In the genomic region with DNA sequence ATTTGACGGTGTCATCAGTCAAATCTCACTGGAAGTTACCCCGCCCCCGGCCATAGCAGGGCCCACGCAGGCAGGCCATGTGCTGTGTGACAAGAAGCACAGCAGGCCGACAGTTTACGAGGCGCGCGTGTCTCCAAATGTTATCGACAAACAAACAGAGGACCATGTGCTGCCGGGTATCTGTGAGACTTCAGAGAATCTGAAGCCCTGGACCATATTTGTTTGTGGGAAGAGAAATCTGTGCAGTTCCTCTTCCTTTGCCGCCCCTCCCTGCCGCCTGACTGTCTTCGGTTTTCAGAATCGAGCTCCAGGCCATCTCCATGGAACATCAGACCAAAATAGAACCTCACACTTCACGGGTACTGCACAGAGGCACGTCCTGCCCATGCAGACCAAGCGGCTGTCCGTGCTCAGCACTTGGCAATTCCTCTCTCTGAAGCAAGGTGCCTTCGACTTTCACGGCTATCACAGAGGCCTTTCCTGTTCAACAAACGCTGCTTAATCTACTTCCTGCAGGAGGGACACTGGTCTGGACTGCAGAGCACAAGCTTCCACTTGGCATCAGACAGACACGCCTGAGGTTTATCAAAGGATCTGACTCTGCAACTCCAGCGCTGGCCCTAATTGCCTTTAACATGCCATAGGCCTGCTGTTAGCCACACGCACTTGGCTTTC, we compare ENCODE assay signal across 9 cellular contexts.
DNase-seq lines count a peak whose midpoint lies in the region; ATAC-seq and TF ChIP-seq lines count a peak whose summit lies in the region.
"Had no signal": no experiment of that assay in that cellular context is flagged by ENCODE, and none has a peak within 500 bp of the region (broad histone marks: within the 10 kb centered on the region; RNA-seq: fewer than 3 reads in every experiment).

No MANE protein-coding gene starts in this region.

- H3K4me3 Mint-ChIP-seq in activated T-helper 2 cell treated with anti-CD3 and anti-CD28 coated beads, Interferon-gamma antibody, Interleukin-2, Interleukin-4, amounts not matched to agents 10 μg/mL and 5 μg/mL and 100 μg/mL, durations not matched to agents 14 hours and 24 hours and 36 hours (ENCODE audit: low read depth) = peak overlapping the region; percentile 65

- H3K36me3 Mint-ChIP-seq in activated T-helper 2 cell treated with anti-CD3 and anti-CD28 coated beads, Interferon-gamma antibody, Interleukin-2, Interleukin-4, amounts not matched to agents 10 μg/mL and 5 μg/mL and 100 μg/mL, durations not matched to agents 14 hours and 24 hours and 36 hours (ENCODE audit: low read depth) = peaks cover 71% of the 10 kb centered on the region
- H3K36me3 Mint-ChIP-seq: brain had no signal

- ATAC-seq in left colon = no peak
- no peak for ATAC-seq in HG02870 (IDR thresholded peaks at IDR 0.05; ENCODE audit: unreplicated experiment)
- no peak for ATAC-seq in GM21723 (IDR thresholded peaks at IDR 0.05; ENCODE audit: unreplicated experiment)

- no peak overlapping the region for H3K27ac ChIP-seq in prostate gland

- DNase-seq in MG63 = peak; percentile 18
- no peak for DNase-seq in activated T-helper 2 cell treated with anti-CD3 and anti-CD28 coated beads, Interferon-gamma antibody, Interleukin-2, Interleukin-4, amounts not matched to agents 10 μg/mL and 5 μg/mL and 100 μg/mL, durations not matched to agents 14 hours and 24 hours and 36 hours (ENCODE audit: low spot score)
- peak; percentile 16 to 29 for DNase-seq in left colon
- DNase-seq in stimulated activated CD4-positive, alpha-beta T cell treated with anti-CD3 and anti-CD28 coated beads, Interleukin-4, amount 100 ng/mL, for 4 hours = peak; percentile 61 to 84
- no peak for DNase-seq in prostate gland (ENCODE audit: low spot score)
- DNase-seq in RKO (ENCODE audit: low spot score) = no peak

- intact Hi-C loops in activated T-helper 2 cell treated with anti-CD3 and anti-CD28 coated beads, Interferon-gamma antibody, Interleukin-2, Interleukin-4, amounts not matched to agents 10 μg/mL and 5 μg/mL and 100 μg/mL, durations not matched to agents 14 hours and 24 hours and 36 hours (cut with micrococcal nuclease) = no loop called here
- intact Hi-C loops in left colon (cut with DNase I, micrococcal nuclease) = no loop called here
- intact Hi-C loops in prostate gland (cut with DNase I) = loop anchor here (10.0 kb wide), 1 partner anchor 59 kb away; no protein-coding TSS in a partner anchor

- H3K9me3 ChIP-seq in MG63 (no peaks in the 10 kb centered on the region), prostate gland (no peaks in the 10 kb centered on the region)

- no peaks in the 10 kb centered on the region for H3K36me3 ChIP-seq in MG63
- H3K36me3 ChIP-seq in prostate gland = no peaks in the 10 kb centered on the region

- H3K27ac Mint-ChIP-seq in activated T-helper 2 cell treated with anti-CD3 and anti-CD28 coated beads, Interferon-gamma antibody, Interleukin-2, Interleukin-4, amounts not matched to agents 10 μg/mL and 5 μg/mL and 100 μg/mL, durations not matched to agents 14 hours and 24 hours and 36 hours = peak overlapping the region; percentile 78

- TF ChIP-seq CTCF in prostate gland (IDR thresholded peaks at IDR 0.05) = no peak

- no peaks in the 10 kb centered on the region for H3K27me3 Mint-ChIP-seq in activated T-helper 2 cell treated with anti-CD3 and anti-CD28 coated beads, Interferon-gamma antibody, Interleukin-2, Interleukin-4, amounts not matched to agents 10 μg/mL and 5 μg/mL and 100 μg/mL, durations not matched to agents 14 hours and 24 hours and 36 hours (ENCODE audit: low read depth)

- H3K4me3 ChIP-seq in MG63 = no peak overlapping the region
- H3K4me3 ChIP-seq in prostate gland = no peak overlapping the region

- no peak for TF ChIP-seq POLR2A in prostate gland (IDR thresholded peaks at IDR 0.05)

- H3K9me3 Mint-ChIP-seq in activated T-helper 2 cell treated with anti-CD3 and anti-CD28 coated beads, Interferon-gamma antibody, Interleukin-2, Interleukin-4, amounts not matched to agents 10 μg/mL and 5 μg/mL and 100 μg/mL, durations not matched to agents 14 hours and 24 hours and 36 hours = no peaks in the 10 kb centered on the region
- H3K9me3 Mint-ChIP-seq: brain had no signal

- H3K4me1 ChIP-seq in prostate gland (replicated peaks) = no peaks in the 10 kb centered on the region

- H3K27me3 ChIP-seq in MG63 (no peaks in the 10 kb centered on the region), prostate gland (replicated peaks; ENCODE audit: insufficient read depth) (no peaks in the 10 kb centered on the region)

- H3K4me1 Mint-ChIP-seq in activated T-helper 2 cell treated with anti-CD3 and anti-CD28 coated beads, Interferon-gamma antibody, Interleukin-2, Interleukin-4, amounts not matched to agents 10 μg/mL and 5 μg/mL and 100 μg/mL, durations not matched to agents 14 hours and 24 hours and 36 hours (ENCODE audit: low read depth) = peaks cover 67% of the 10 kb centered on the region

- WGBS in prostate gland = 43% methylated on average over 25 of the region's 25 CpGs

Comparison
In these comparisons a context has a peak if more than half of its experiments do, and no peak if none do; other contexts are left out.
1. DNase-seq: peak in MG63 (single experiment), left colon (2 of 2) and stimulated activated CD4-positive, alpha-beta T cell treated with anti-CD3 and anti-CD28 coated beads, Interleukin-4, amount 100 ng/mL, for 4 hours (2 of 2); none in activated T-helper 2 cell treated with anti-CD3 and anti-CD28 coated beads, Interferon-gamma antibody, Interleukin-2, Interleukin-4, amounts not matched to agents 10 μg/mL and 5 μg/mL and 100 μg/mL, durations not matched to agents 14 hours and 24 hours and 36 hours (single experiment), prostate gland (single experiment) and RKO (single experiment).